Comparison of ENCODE assay signal across 25 cellular contexts in genomic region chr18:23588836-23589560, GRCh38. TPM values are rescaled to one million over a fixed set of nuclear protein-coding genes. Genes with fewer than 3 reads are reported as not detected.
DNase-seq lines count a peak whose midpoint lies in the region; ATAC-seq, FAIRE-seq and TF ChIP-seq lines count a peak whose summit lies in the region.
"Had no signal": no experiment of that assay in that cellular context is flagged by ENCODE, and none has a peak within 500 bp of the region (broad histone marks: within the 10 kb centered on the region; RNA-seq: fewer than 3 reads in every experiment).

No MANE protein-coding gene starts in this region.

- H3K36me3 ChIP-seq in astrocyte (ENCODE audit: insufficient read depth, low read length) = no peaks in the 10 kb centered on the region
- H3K36me3 ChIP-seq: gastroesophageal sphincter, transverse colon had no signal

- no peaks in the 10 kb centered on the region for H3K36me3 Mint-ChIP-seq in astrocyte (ENCODE audit: low read depth, unreplicated experiment)
- H3K36me3 Mint-ChIP-seq: CD4-positive, CD25-positive, alpha-beta regulatory T cell; naive B cell; stimulated activated memory B cell treated with anti-CD40 and anti-IgM and Interleukin-4, amounts not matched to agents 10 μg/mL and 1 μg/mL and 100 μg/mL, for 72 hours had no signal

- DNase-seq in DMS 273 (lab: John Stamatoyannopoulos, UW; ENCODE audit: unreplicated experiment) (peak; percentile 11), DMS 273 treated with DMSO at 0.1 percent for 48 hours (lab: John Stamatoyannopoulos, UW) (no peak), astrocyte (ENCODE audit: low read depth) (peak; percentile 37), fibroblast of peridontal ligament (ENCODE audit: extremely low read depth) (peak; percentile 77), retinal pigment epithelial cell (ENCODE audit: low read depth) (peak; percentile 62)
- DNase-seq: activated CD4-positive, alpha-beta T cell treated with anti-CD3 and anti-CD28 coated beads, Interleukin-2, amount 50 U/mL, for 48 hours; activated T-cell treated with anti-CD3 and anti-CD28 coated beads, Interleukin-2, amount 50 U/mL, for 48 hours; CD4-positive, CD25-positive, alpha-beta regulatory T cell; DMS79 treated with DMSO at 0.1 percent for 48 hours; effector CD8-positive, alpha-beta T cell; naive B cell; NCI-H1417 treated with DMSO at 0.1 percent for 48 hours; NCI-H82; psoas muscle; RPMI8226; stimulated activated CD4-positive, alpha-beta T cell treated with anti-CD3 and anti-CD28 coated beads, Interleukin-12 subunit alpha, Interleukin-12 subunit beta, amount 100 ng/mL, for 4 hours; SW 1271; transverse colon had no signal

- FAIRE-seq in astrocyte (lab: Jason Lieb, UNC) = no peak

- H3K27ac Mint-ChIP-seq in astrocyte (ENCODE audit: unreplicated experiment) = peak overlapping the region; percentile 69
- H3K27ac Mint-ChIP-seq: stimulated activated memory B cell treated with anti-CD40 and anti-IgM and Interleukin-4, amounts not matched to agents 10 μg/mL and 1 μg/mL and 100 μg/mL, for 72 hours had no signal

- H3K4me2 ChIP-seq in astrocyte (ENCODE audit: low read length) = no peak overlapping the region

- no peaks in the 10 kb centered on the region for H3K27me3 ChIP-seq in astrocyte (ENCODE audit: insufficient read depth, low read length)
- H3K27me3 ChIP-seq: gastroesophageal sphincter, transverse colon had no signal

- peaks cover 19% of the 10 kb centered on the region for H3K4me1 ChIP-seq in astrocyte (ENCODE audit: insufficient read depth, low read length)

- H4K20me1 ChIP-seq in astrocyte (ENCODE audit: insufficient read depth, low read length) = peaks cover 7% of the 10 kb centered on the region

- H3K4me3 Mint-ChIP-seq in astrocyte (ENCODE audit: unreplicated experiment) = no peak overlapping the region
- H3K4me3 Mint-ChIP-seq: central memory CD8-positive, alpha-beta T cell; stimulated activated memory B cell treated with anti-CD40 and anti-IgM and Interleukin-4, amounts not matched to agents 10 μg/mL and 1 μg/mL and 100 μg/mL, for 72 hours had no signal

- no peak overlapping the region for H3K9ac ChIP-seq in astrocyte (ENCODE audit: low read length)

- no peak overlapping the region for H2AFZ ChIP-seq in astrocyte (ENCODE audit: low read depth, low read length)

- no peaks in the 10 kb centered on the region for H3K9me3 ChIP-seq in astrocyte (ENCODE audit: insufficient read depth, low read depth, low read length)
- H3K9me3 ChIP-seq: gastroesophageal sphincter, psoas muscle, transverse colon had no signal

- no peak overlapping the region for H3K4me3 ChIP-seq in astrocyte (ENCODE audit: insufficient read depth, low read depth, low read length)
- H3K4me3 ChIP-seq in retinal pigment epithelial cell (ENCODE audit: low read length) = no peak overlapping the region
- H3K4me3 ChIP-seq: gastroesophageal sphincter, psoas muscle, transverse colon had no signal

- peaks cover 3% of the 10 kb centered on the region for H3K27me3 Mint-ChIP-seq in astrocyte (ENCODE audit: low read depth, unreplicated experiment)
- H3K27me3 Mint-ChIP-seq: central memory CD8-positive, alpha-beta T cell; naive B cell; stimulated activated memory B cell treated with anti-CD40 and anti-IgM and Interleukin-4, amounts not matched to agents 10 μg/mL and 1 μg/mL and 100 μg/mL, for 72 hours had no signal

- H3K4me1 Mint-ChIP-seq in astrocyte (ENCODE audit: low read depth, unreplicated experiment) = peaks cover 10% of the 10 kb centered on the region

- no peaks in the 10 kb centered on the region for H3K9me3 Mint-ChIP-seq in astrocyte (ENCODE audit: unreplicated experiment)
- H3K9me3 Mint-ChIP-seq: central memory CD8-positive, alpha-beta T cell; naive B cell; stimulated activated memory B cell treated with anti-CD40 and anti-IgM and Interleukin-4, amounts not matched to agents 10 μg/mL and 1 μg/mL and 100 μg/mL, for 72 hours had no signal

- H3K27ac ChIP-seq in astrocyte (ENCODE audit: low read depth, low read length) = no peak overlapping the region
- H3K27ac ChIP-seq: 22Rv1, gastroesophageal sphincter, psoas muscle, transverse colon had no signal

- ATAC-seq in GM18520 (IDR thresholded peaks at IDR 0.05; ENCODE audit: unreplicated experiment) (no peak), GM21423 (IDR thresholded peaks at IDR 0.05; ENCODE audit: unreplicated experiment) (no peak), GM18861 (IDR thresholded peaks at IDR 0.05; ENCODE audit: unreplicated experiment) (no peak)
- ATAC-seq: gastroesophageal sphincter; psoas muscle; stimulated activated memory B cell treated with anti-CD40 and anti-IgM and Interleukin-4, amounts not matched to agents 10 μg/mL and 1 μg/mL and 100 μg/mL, for 72 hours had no signal

- TF ChIP-seq CTCF in astrocyte (IDR thresholded peaks at IDR 0.05; ENCODE audit: insufficient read depth, low read depth, low read length) = no peak
- TF ChIP-seq CTCF in retinal pigment epithelial cell (conservative IDR thresholded peaks at IDR 0.05; ENCODE audit: low read depth, low read length) = no peak

- H3K79me2 ChIP-seq in astrocyte (ENCODE audit: insufficient read depth, low read length) = peaks cover 19% of the 10 kb centered on the region

RNA-seq across cellular contexts. Expression of gene NPC1, which starts 2.7 kb away (rescaled TPM):
- 36.7 and 42.4 TPM in 2 replicates for total RNA-seq in astrocyte
